In genomic region chr6:88490865-88491264, GRCh38 we compare ENCODE assay signal across 20 cellular contexts.
DNase-seq lines count a peak whose midpoint lies in the region; ATAC-seq, FAIRE-seq and TF ChIP-seq lines count a peak whose summit lies in the region.
"Had no signal": no experiment of that assay in that cellular context is flagged by ENCODE, and none has a peak within 500 bp of the region (broad histone marks: within the 10 kb centered on the region; RNA-seq: fewer than 3 reads in every experiment).

No MANE protein-coding gene starts in this region.

- no peak for FAIRE-seq in D721Med (lab: Jason Lieb, UNC)
- FAIRE-seq: A549, H1, kidney had no signal

- DNase-seq in COLO829 (ENCODE audit: low spot score) (peak; percentile 6), RPMI7951 (ENCODE audit: low read depth) (peak; percentile 18), fibroblast of peridontal ligament (ENCODE audit: extremely low read depth) (peak; percentile 2), pulmonary artery endothelial cell (ENCODE audit: low read depth, low spot score) (peak; percentile 57), D721Med (ENCODE audit: insufficient read length, low spot score) (no peak), NCI-H1930 (lab: John Stamatoyannopoulos, UW) (no peak)
- DNase-seq: activated CD4-positive, alpha-beta memory T cell treated with anti-CD3 and anti-CD28 coated beads, Interleukin-2, amount 10 ng/mL, durations not matched to agents 7 days and 5 days; activated T-cell treated with anti-CD3 and anti-CD28 coated beads, Interleukin-2, amount 50 U/mL, for 4 hours; CD4-positive, alpha-beta T cell; hippocampal formation; kidney; NCI-H2081; NCI-H510A; SHP77 treated with DMSO at 0.1 percent for 48 hours; stimulated activated CD4-positive, alpha-beta T cell treated with anti-CD3 and anti-CD28 coated beads, Interleukin-12 subunit alpha, Interleukin-12 subunit beta, amount 100 ng/mL, for 4 hours; WERI-Rb-1 had no signal

- ATAC-seq in HG03280 (IDR thresholded peaks at IDR 0.05; ENCODE audit: unreplicated experiment) (no peak), HG03457 (IDR thresholded peaks at IDR 0.05; ENCODE audit: unreplicated experiment) (no peak)
- ATAC-seq: A549; activated T-cell treated with anti-CD3 and anti-CD28 coated beads, Interleukin-2, amount 50 U/mL, for 4 hours had no signal

- no peak for TF ChIP-seq CTCF in D721Med (IDR thresholded peaks at IDR 0.05; ENCODE audit: insufficient read depth, missing control alignments)

Comparison
In these comparisons a context has a peak if more than half of its experiments do, and no peak if none do; other contexts are left out.
1. DNase-seq: peak in COLO829 (single experiment), RPMI7951 (single experiment), fibroblast of peridontal ligament (single experiment) and pulmonary artery endothelial cell (single experiment); none in D721Med (single experiment) and NCI-H1930 (0 of 2).